ENCODE assay signal across 21 cellular contexts in the genomic region with DNA sequence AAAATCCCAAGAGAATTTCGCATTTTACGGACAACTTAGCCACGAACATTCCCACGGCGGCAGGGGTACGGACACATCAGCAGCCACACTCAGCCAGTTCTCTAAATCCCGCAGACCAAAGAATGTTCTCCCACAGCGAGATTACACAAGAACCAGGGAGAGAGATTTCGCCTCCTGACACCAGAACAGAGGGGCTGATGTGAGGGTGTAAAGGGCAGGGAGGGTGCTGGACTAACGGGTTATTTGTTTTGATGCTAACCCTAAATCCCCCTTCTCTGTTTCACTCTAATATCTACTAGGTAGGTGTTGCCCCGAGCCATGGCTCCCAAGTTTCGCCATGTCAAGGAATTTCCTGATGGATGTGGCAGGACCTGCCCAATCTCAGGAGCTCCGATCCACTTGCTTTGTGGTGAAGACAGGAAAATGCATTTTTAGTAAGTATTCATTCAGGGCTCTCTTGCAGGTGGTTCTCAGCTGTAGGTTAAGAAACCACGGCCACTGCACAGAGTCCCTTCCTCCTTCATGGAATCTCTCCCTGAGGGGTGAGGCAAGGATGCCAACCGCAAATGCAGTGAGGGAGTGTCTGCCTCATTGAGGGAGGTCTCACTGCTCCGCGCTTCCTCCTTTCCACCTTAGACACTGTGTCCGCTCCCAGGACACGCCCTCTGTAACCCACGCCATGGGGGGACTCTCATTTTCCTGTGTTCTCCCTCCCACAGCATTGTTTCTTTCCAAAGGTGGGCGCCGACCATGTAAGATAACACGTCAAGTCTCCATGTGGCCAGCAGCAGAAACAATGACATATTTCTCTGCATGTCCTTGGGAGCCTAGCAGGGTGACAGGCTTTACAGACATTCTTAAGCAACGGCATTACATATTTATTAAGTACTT.
"Had no signal": no experiment of that assay in that cellular context is flagged by ENCODE, and none has a peak within 500 bp of the region (broad histone marks: within the 10 kb centered on the region; RNA-seq: fewer than 3 reads in every experiment).

No MANE protein-coding gene starts in this region.

- H3K4me3 ChIP-seq: ascending aorta, breast epithelium, dorsolateral prefrontal cortex, gastroesophageal sphincter, right atrium auricular region, smooth muscle cell, stomach, thoracic aorta, upper lobe of right lung had no signal

- H3K4me1 Mint-ChIP-seq: activated naive CD8-positive, alpha-beta T cell treated with anti-CD3 and anti-CD28 coated beads, Interleukin-2, amount 50 U/mL, for 24 hours; activated T-helper 17 cell treated with anti-CD3 and anti-CD28 coated beads, Interleukin-2, amount 50 U/mL, for 72 hours; natural killer cell had no signal

- H3K27ac ChIP-seq: ascending aorta, breast epithelium, gastroesophageal sphincter, stomach, thoracic aorta, upper lobe of right lung had no signal

- DNase-seq: activated CD4-positive, alpha-beta T cell treated with anti-CD3 and anti-CD28 coated beads, Interleukin-2, amount 10 ng/mL, durations not matched to agents 7 days and 5 days; activated CD8-positive, alpha-beta memory T cell treated with anti-CD3 and anti-CD28 coated beads for 24 hours; activated naive CD4-positive, alpha-beta T cell treated with Interleukin-2 at 50 U/mL for 16 hours; activated naive CD8-positive, alpha-beta T cell treated with anti-CD3 and anti-CD28 coated beads, Interleukin-2, amount 50 U/mL, for 24 hours; activated T-cell treated with anti-CD3 and anti-CD28 coated beads for 4 hours; erythroblast; islet precursor cell; natural killer cell; occipital lobe; stomach; SW 1271; upper lobe of right lung had no signal

- H3K27me3 Mint-ChIP-seq: activated CD4-positive, alpha-beta T cell treated with anti-CD3 and anti-CD28 coated beads, Interleukin-2, amount 10 ng/mL, durations not matched to agents 7 days and 5 days; activated naive CD8-positive, alpha-beta T cell treated with anti-CD3 and anti-CD28 coated beads, Interleukin-2, amount 50 U/mL, for 24 hours had no signal

- ATAC-seq: activated naive CD8-positive, alpha-beta T cell treated with anti-CD3 and anti-CD28 coated beads, Interleukin-2, amount 50 U/mL, for 24 hours; activated T-helper 17 cell treated with anti-CD3 and anti-CD28 coated beads, Interleukin-2, amount 50 U/mL, for 72 hours; gastroesophageal sphincter; natural killer cell; upper lobe of right lung had no signal

- H3K9me3 ChIP-seq: thoracic aorta had no signal

- H3K27ac Mint-ChIP-seq: activated CD4-positive, alpha-beta T cell treated with anti-CD3 and anti-CD28 coated beads, Interleukin-2, amount 10 ng/mL, durations not matched to agents 7 days and 5 days; activated naive CD8-positive, alpha-beta T cell treated with anti-CD3 and anti-CD28 coated beads, Interleukin-2, amount 50 U/mL, for 24 hours; activated T-helper 17 cell treated with anti-CD3 and anti-CD28 coated beads, Interleukin-2, amount 50 U/mL, for 72 hours; natural killer cell; progenitor cell of endocrine pancreas had no signal

- H3K36me3 Mint-ChIP-seq: natural killer cell had no signal

- H3K4me2 ChIP-seq: smooth muscle cell had no signal

- H3K4me1 ChIP-seq: ascending aorta, breast epithelium had no signal

- H3K27me3 ChIP-seq: ascending aorta, breast epithelium, dorsolateral prefrontal cortex, gastroesophageal sphincter, right atrium auricular region, stomach, upper lobe of right lung had no signal

- H3K4me3 Mint-ChIP-seq: activated CD4-positive, alpha-beta T cell treated with anti-CD3 and anti-CD28 coated beads, Interleukin-2, amount 10 ng/mL, durations not matched to agents 7 days and 5 days; activated naive CD8-positive, alpha-beta T cell treated with anti-CD3 and anti-CD28 coated beads, Interleukin-2, amount 50 U/mL, for 24 hours; activated T-helper 17 cell treated with anti-CD3 and anti-CD28 coated beads, Interleukin-2, amount 50 U/mL, for 72 hours; natural killer cell had no signal

- H3K36me3 ChIP-seq: ascending aorta, breast epithelium, gastroesophageal sphincter, right atrium auricular region, stomach, thoracic aorta, upper lobe of right lung had no signal
